In the genomic region with DNA sequence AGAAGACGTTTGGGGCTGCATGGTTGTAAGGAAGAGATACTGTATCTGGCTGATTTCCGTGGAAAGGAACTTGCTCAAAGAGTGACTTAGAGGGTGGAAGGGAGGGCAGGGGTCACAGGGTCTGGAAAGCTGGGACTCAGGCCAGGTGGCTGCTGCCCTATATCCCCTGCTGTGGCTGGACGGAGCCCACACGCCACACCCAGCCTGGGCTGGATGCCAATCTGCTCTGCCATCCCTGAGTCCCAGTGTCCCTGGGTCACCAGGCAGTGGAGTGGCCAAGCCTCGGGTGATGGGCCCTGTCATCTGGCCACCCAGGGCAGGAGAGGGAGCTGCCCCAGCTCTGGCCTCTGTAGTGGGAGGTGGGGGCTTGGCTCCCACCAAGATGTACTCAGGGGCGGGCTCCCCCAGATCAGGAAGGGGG, we compare ENCODE assay signal across 21 cellular contexts. TPM values are rescaled to one million over a fixed set of nuclear protein-coding genes. Genes with fewer than 3 reads are reported as not detected.
A peak's percentile ranks its signal among the peaks of the same experiment; 100 is the strongest.
DNase-seq lines count a peak whose midpoint lies in the region; TF ChIP-seq lines count a peak whose summit lies in the region.
"Had no signal": no experiment of that assay in that cellular context is flagged by ENCODE, and none has a peak within 500 bp of the region (broad histone marks: within the 10 kb centered on the region; RNA-seq: fewer than 3 reads in every experiment).

No MANE protein-coding gene starts in this region.

- H3K4me3 ChIP-seq in PC-9 (no peak overlapping the region), Peyer's patch (no peak overlapping the region)
- H3K4me3 ChIP-seq: esophagus muscularis mucosa, GM23338, tibial artery had no signal

- no peak overlapping the region for H2AFZ ChIP-seq in PC-9
- H2AFZ ChIP-seq: GM23338 had no signal

- intact Hi-C loops in PC-9 (cut with micrococcal nuclease; ENCODE audit: unreplicated experiment), result loop anchor here (2.0 kb wide), 1 partner anchor 20 kb away; no protein-coding TSS in a partner anchor
- intact Hi-C loops in cardiac septum (cut with DNase I), result no loop called here

- TF ChIP-seq POLR2A in Peyer's patch (IDR thresholded peaks at IDR 0.05), result no peak

- POLR2A ChIA-PET in PC-9 (lab: Charles Lee; ENCODE audit: unreplicated experiment), result no interaction called here

- H3F3A ChIP-seq in PC-9 (ENCODE audit: insufficient read depth, low read depth), result peaks cover 6% of the 10 kb centered on the region; the same call in 1 of the 2 replicates

- TF ChIP-seq CTCF in PC-9 (conservative IDR thresholded peaks at IDR 0.05), result no peak
- no peak for TF ChIP-seq CTCF in Peyer's patch (IDR thresholded peaks at IDR 0.05)
- no peak for TF ChIP-seq CTCF in GM20000 (IDR thresholded peaks at IDR 0.05; ENCODE audit: extremely low read depth, missing control alignments)

- peaks cover 38% of the 10 kb centered on the region for H3K4me1 ChIP-seq in PC-9 (replicated peaks; ENCODE audit: insufficient read depth)
- H3K4me1 ChIP-seq in Peyer's patch, result no peaks in the 10 kb centered on the region
- H3K4me1 ChIP-seq: tibial artery had no signal

- BruUV-seq in PC-9 (replicated peaks; lab: Mats Ljungman, UMichigan), result no TSS peak

- H4K20me1 ChIP-seq in PC-9 (ENCODE audit: insufficient read depth), result no peaks in the 10 kb centered on the region

- H3K27me3 ChIP-seq in PC-9 (ENCODE audit: insufficient read depth, low read depth) (no peaks in the 10 kb centered on the region), Peyer's patch (no peaks in the 10 kb centered on the region)
- H3K27me3 ChIP-seq: esophagus muscularis mucosa, tibial artery had no signal

- H3K79me2 ChIP-seq in PC-9 (ENCODE audit: low read depth), result no peaks in the 10 kb centered on the region

- H3K27ac ChIP-seq in PC-9 (no peak overlapping the region), Peyer's patch (no peak overlapping the region)
- H3K27ac ChIP-seq: esophagus muscularis mucosa, tibial artery had no signal

- H3K9me3 ChIP-seq in PC-9 (ENCODE audit: insufficient read depth, low read depth) (no peaks in the 10 kb centered on the region), Peyer's patch (no peaks in the 10 kb centered on the region)
- H3K9me3 ChIP-seq: esophagus muscularis mucosa had no signal

- DNase-seq in COR-L47 (lab: John Stamatoyannopoulos, UW), result peak; percentile 34
- peak; percentile 67 to 87 for DNase-seq in PC-9
- DNase-seq in cardiac septum (ENCODE audit: low spot score), result peak; percentile 82
- DNase-seq in pons (ENCODE audit: low spot score), result peak; percentile 8
- no peak for DNase-seq in NCI-H524 (lab: John Stamatoyannopoulos, UW)
- no peak for DNase-seq in T-helper 9 cell
- DNase-seq in Peyer's patch, result no peak
- no peak for DNase-seq in GM20000 (ENCODE audit: low spot score)
- DNase-seq: activated CD4-positive, alpha-beta T cell treated with anti-CD3 and anti-CD28 coated beads, Interleukin-2, amount 50 U/mL, for 1 hour; kidney; MM.1S; naive thymus-derived CD4-positive, alpha-beta T cell; NCI-H2029 treated with DMSO at 0.1 percent for 48 hours; NCI-H526 treated with DMSO at 0.1 percent for 48 hours; stimulated activated CD4-positive, alpha-beta T cell treated with anti-CD3 and anti-CD28 coated beads, Interleukin-2, amount 100 ng/mL, for 24 hours; tibial artery had no signal

- H3K4me2 ChIP-seq in PC-9, result peak overlapping the region; percentile 45; the same call in 1 of the 2 replicates
- H3K4me2 ChIP-seq: GM23338 had no signal

- H3K9me2 ChIP-seq in PC-9 (ENCODE audit: insufficient read depth), result no peaks in the 10 kb centered on the region

- CTCF ChIA-PET in PC-9 (lab: Charles Lee), result no interaction called here

- H3K36me3 ChIP-seq in PC-9 (ENCODE audit: low read depth) (peaks cover 44% of the 10 kb centered on the region), Peyer's patch (peaks cover 0 to 90% (median 0%) of the 10 kb centered on the region in 3 donors)

RNA-seq across cellular contexts. Expression of a gene that starts 26.5 kb away (rescaled TPM):
- total RNA-seq in PC-9 (2021) (not detected in 2 replicates), cardiac septum (not detected), Peyer's patch (1 to 10 TPM in 1 of 4 donors, not detected in 3; 2.7 TPM)
- total RNA-seq: esophagus muscularis mucosa, GM23338, HT1080 had no signal

RNA-seq across cellular contexts. Expression of a gene that starts 37.2 kb away (rescaled TPM):
- not detected in 2 replicates for total RNA-seq in PC-9 (2021)
- not detected for total RNA-seq in cardiac septum
- 1 to 10 TPM in 2 of 4 donors, not detected in 2; 5.8 to 6.0 TPM for total RNA-seq in Peyer's patch
- total RNA-seq: activated T-helper 1 cell treated with anti-CD3 and anti-CD28 coated beads, Interleukin-12 subunit alpha, Interleukin-12 subunit beta, Interleukin-2, Interleukin-4 antibody, amounts not matched to agents 30 ng/mL and 10 ng/mL and 1 ng/mL, durations not matched to agents 14 hours and 24 hours and 36 hours; esophagus muscularis mucosa; GM23338; HT1080; naive thymus-derived CD4-positive, alpha-beta T cell; T-helper 2 cell treated with Interferon-gamma antibody and Interleukin-4, amounts not matched to agents 100 ng/mL and 5 ng/mL, for 36 hours had no signal

RNA-seq across cellular contexts. Expression of a gene that starts 47.6 kb away (rescaled TPM):
- total RNA-seq in PC-9 (2021) (118 and 120 TPM in 2 replicates), cardiac septum (22.0 TPM), Peyer's patch (100 to 1,000 TPM; 183 to 349 (median 294) TPM)

RNA-seq across cellular contexts. Expression of a gene that starts 47.6 kb away (rescaled TPM):
- total RNA-seq in PC-9 (2021), result not detected in 2 replicates
- not detected for total RNA-seq in cardiac septum
- total RNA-seq in Peyer's patch, result 1 to 10 TPM in 2 of 4 donors, not detected in 2; 1.3 to 2.0 TPM
- total RNA-seq: activated T-helper 1 cell treated with anti-CD3 and anti-CD28 coated beads, Interleukin-12 subunit alpha, Interleukin-12 subunit beta, Interleukin-2, Interleukin-4 antibody, amounts not matched to agents 30 ng/mL and 10 ng/mL and 1 ng/mL, durations not matched to agents 14 hours and 24 hours and 36 hours; esophagus muscularis mucosa; GM23338; HT1080 had no signal

RNA-seq across cellular contexts. Expression of a gene that starts 52.4 kb away (rescaled TPM):
- total RNA-seq in PC-9 (2021) (118 and 311 TPM in 2 replicates), cardiac septum (31.2 TPM), Peyer's patch (100 to 1,000 TPM in 1 of 4 donors, 10 to 100 TPM in 2, 1 to 10 TPM in 1; 5.0 to 101 (median 36.8) TPM)

Comparison
In these comparisons a context has a peak if more than half of its experiments do, and no peak if none do; other contexts are left out.
1. DNase-seq: peak in COR-L47 (single experiment), PC-9 (2 of 2), cardiac septum (single experiment) and pons (single experiment); none in NCI-H524 (0 of 2), T-helper 9 cell (single experiment), Peyer's patch (0 of 3) and GM20000 (single experiment).